ENCODE assay signal across 23 cellular contexts in the genomic region with DNA sequence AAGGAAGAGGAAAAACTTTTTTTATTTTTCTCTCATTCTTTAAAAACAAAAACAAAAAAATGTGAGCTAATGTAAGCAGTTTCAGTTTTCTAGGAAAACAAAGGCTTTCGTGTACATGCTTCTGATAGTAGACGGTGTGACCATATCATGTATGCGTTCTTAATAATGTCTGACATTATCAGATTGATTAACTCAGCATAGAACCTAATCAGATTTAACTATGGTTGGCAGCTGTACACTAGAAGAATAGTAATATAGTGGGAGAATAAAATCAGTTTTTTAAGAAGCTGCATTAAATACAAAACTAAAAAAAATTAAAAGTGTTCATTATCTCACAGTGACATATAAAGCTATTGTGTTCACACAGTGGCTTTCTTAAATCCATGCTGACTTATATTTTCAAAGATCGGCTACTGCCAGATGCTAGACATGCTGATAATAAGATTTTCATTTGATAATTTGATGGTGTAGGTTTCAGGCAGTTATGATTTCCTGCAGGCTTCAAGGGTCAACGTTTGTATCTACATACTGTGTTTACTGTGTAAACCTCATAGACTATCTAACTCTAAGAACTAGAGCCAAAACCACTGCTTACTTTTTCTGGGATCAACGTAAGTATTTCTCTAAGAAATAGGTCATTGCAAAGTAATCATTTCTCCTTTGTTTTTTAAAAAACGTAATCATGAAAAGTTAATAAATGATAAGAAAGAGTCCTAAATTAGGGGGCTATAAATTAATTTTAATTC.
A peak's percentile ranks its signal among the peaks of the same experiment; 100 is the strongest.
DNase-seq lines count a peak whose midpoint lies in the region; ATAC-seq, FAIRE-seq and TF ChIP-seq lines count a peak whose summit lies in the region.
"Had no signal": no experiment of that assay in that cellular context is flagged by ENCODE, and none has a peak within 500 bp of the region (broad histone marks: within the 10 kb centered on the region; RNA-seq: fewer than 3 reads in every experiment).

No MANE protein-coding gene starts in this region.

- peaks cover 25% of the 10 kb centered on the region for H3K4me1 ChIP-seq in Loucy (ENCODE audit: insufficient read depth, low read length, poor library complexity, severe bottlenecking)
- peaks cover 0 to 11% (median 4%) of the 10 kb centered on the region in 4 donors for H3K4me1 ChIP-seq in right lobe of liver
- peaks cover 2% of the 10 kb centered on the region for H3K4me1 ChIP-seq in ovary (ENCODE audit: insufficient read depth)
- H3K4me1 ChIP-seq: BLaER1 had no signal

- H3K4me2 ChIP-seq in Loucy (ENCODE audit: low read depth, low read length, poor library complexity, severe bottlenecking) = peak overlapping the region; percentile 43
- H3K4me2 ChIP-seq: BLaER1 had no signal

- H3F3A ChIP-seq in Loucy (ENCODE audit: low read depth) = no peaks in the 10 kb centered on the region

- intact Hi-C loops in right lobe of liver (cut with DNase I) = no loop called here
- intact Hi-C loops in ovary (cut with DNase I) = no loop called here

- peaks cover 13% of the 10 kb centered on the region; the same call in 1 of the 2 replicates for H3K79me2 ChIP-seq in Loucy (ENCODE audit: insufficient read depth, low read length)

- no peaks in the 10 kb centered on the region for H3K36me3 ChIP-seq in Loucy (ENCODE audit: insufficient read depth, low read length)
- H3K36me3 ChIP-seq in right lobe of liver = no peaks in the 10 kb centered on the region
- H3K36me3 ChIP-seq in ovary = no peaks in the 10 kb centered on the region
- H3K36me3 ChIP-seq: MG63 had no signal

- no peak for DNase-seq in H54 (ENCODE audit: insufficient read length, low spot score)
- DNase-seq in NCI-H82 treated with DMSO at 0.1 percent for 48 hours (lab: John Stamatoyannopoulos, UW; ENCODE audit: unreplicated experiment) = peak; percentile 45
- DNase-seq in right lobe of liver = no peak
- DNase-seq in SW480 (ENCODE audit: low spot score) = no peak
- DNase-seq in ovary = no peak
- no peak for DNase-seq in NCI-H2196 (lab: John Stamatoyannopoulos, UW; ENCODE audit: unreplicated experiment)
- DNase-seq: ACHN; CD4-positive, alpha-beta T cell; COR-L47; DND-41; GM23248; HCEC 1CT; Kasumi-1; MG63; NCI-H1048; NCI-H1436; NCI-H2107; NCI-H69; OCI-M1; Right ventricle myocardium superior had no signal

- no peak for TF ChIP-seq EP300 in ovary (IDR thresholded peaks at IDR 0.05)

- peak overlapping the region; percentile 4 for H3K9ac ChIP-seq in Loucy (ENCODE audit: low read depth, low read length, poor library complexity, severe bottlenecking)
- H3K9ac ChIP-seq: BLaER1, GM23248 had no signal

- peak; percentile 20 for FAIRE-seq in H54 (lab: Jason Lieb, UNC)
- FAIRE-seq: GM12878 had no signal

- H2AFZ ChIP-seq in Loucy (ENCODE audit: low read length) = no peak overlapping the region
- H2AFZ ChIP-seq: GM23248 had no signal

- no peak overlapping the region for H3K4me3 ChIP-seq in Loucy (ENCODE audit: low read length, poor library complexity, severe bottlenecking)
- no peak overlapping the region for H3K4me3 ChIP-seq in right lobe of liver
- H3K4me3 ChIP-seq in ovary = no peak overlapping the region
- H3K4me3 ChIP-seq: BLaER1, GM12878, GM23248, MG63 had no signal

- 29% methylated on average over 7 of the region's 7 CpGs for WGBS in right lobe of liver (ENCODE audit: insufficient coverage, low coverage, low lambda C conversion rate, missing lambda C conversion rate)
- WGBS in ovary, 3 donors = 23 to 38% (median 28%) methylated on average over 7 of the region's 7 CpGs

- no peaks in the 10 kb centered on the region for H4K20me1 ChIP-seq in Loucy (ENCODE audit: insufficient read depth, low read length, poor library complexity, severe bottlenecking)
- H4K20me1 ChIP-seq: BLaER1 had no signal

- H3K27ac ChIP-seq in right lobe of liver (no peak overlapping the region), ovary (no peak overlapping the region)
- H3K27ac ChIP-seq: BLaER1, GM23248 had no signal

- peak; percentile 91 to 95 (median 95) for ATAC-seq in right lobe of liver
- ATAC-seq: GM12878 had no signal

- H3K9me3 ChIP-seq in Loucy (ENCODE audit: insufficient read depth, low read depth, low read length) = no peaks in the 10 kb centered on the region
- H3K9me3 ChIP-seq in right lobe of liver = no peaks in the 10 kb centered on the region
- no peaks in the 10 kb centered on the region for H3K9me3 ChIP-seq in ovary
- H3K9me3 ChIP-seq: MG63 had no signal

- TF ChIP-seq POLR2A in H54 (IDR thresholded peaks at IDR 0.05; ENCODE audit: low read depth, low read length) = no peak
- TF ChIP-seq POLR2A in right lobe of liver (IDR thresholded peaks at IDR 0.05) = no peak
- TF ChIP-seq POLR2A in ovary (IDR thresholded peaks at IDR 0.05) = no peak

- H3K27me3 ChIP-seq in Loucy (ENCODE audit: insufficient read depth, low read length, poor library complexity, severe bottlenecking) (no peaks in the 10 kb centered on the region), right lobe of liver (no peaks in the 10 kb centered on the region), ovary (no peaks in the 10 kb centered on the region)
- H3K27me3 ChIP-seq: BLaER1, MG63 had no signal

- no peaks in the 10 kb centered on the region for H3K9me2 ChIP-seq in Loucy (replicated peaks; ENCODE audit: low read depth, low read length)

- TF ChIP-seq CTCF in Loucy (conservative IDR thresholded peaks at IDR 0.05; ENCODE audit: low read length) = no peak
- TF ChIP-seq CTCF in right lobe of liver (IDR thresholded peaks at IDR 0.05) = no peak
- TF ChIP-seq CTCF in ovary (IDR thresholded peaks at IDR 0.05) = no peak
